Comparison of ENCODE assay signal across 8 cellular contexts in genomic region chr22:39254789-39255298, GRCh38. TPM values are rescaled to one million over a fixed set of nuclear protein-coding genes. Genes with fewer than 3 reads are reported as not detected.
A peak's percentile ranks its signal among the peaks of the same experiment; 100 is the strongest.
DNase-seq lines count a peak whose midpoint lies in the region; ATAC-seq, FAIRE-seq and TF ChIP-seq lines count a peak whose summit lies in the region.

No MANE protein-coding gene starts in this region.

- POLR2A ChIA-PET in activated CD8-positive, alpha-beta T cell treated with anti-CD3 and anti-CD28 coated beads for 36 hours (lab: Charles Lee) = interaction anchor here (0.5 to 0.9 kb wide), 2 partner anchors 16 to 380 kb away, joined by 3 read pairs; no protein-coding TSS in a partner anchor

- H3K27me3 ChIP-seq in H7 (ENCODE audit: control insufficient read depth, insufficient read depth, low read length) = no peaks in the 10 kb centered on the region; the same call in 1 of the 2 replicates

- intact Hi-C loops in activated CD8-positive, alpha-beta T cell treated with anti-CD3 and anti-CD28 coated beads for 36 hours (cut with micrococcal nuclease) = no loop called here

- peak overlapping the region; percentile 46 for H3K4me3 Mint-ChIP-seq in activated CD8-positive, alpha-beta T cell treated with anti-CD3 and anti-CD28 coated beads for 36 hours

- no peaks in the 10 kb centered on the region for H3K36me3 ChIP-seq in H7 (replicated peaks; ENCODE audit: control insufficient read depth, insufficient read depth, low read length)

- ATAC-seq in activated CD8-positive, alpha-beta T cell treated with anti-CD3 and anti-CD28 coated beads for 36 hours = peak; percentile 85
- no peak for ATAC-seq in esophagus mucosa

- H3K27ac Mint-ChIP-seq in activated CD8-positive, alpha-beta T cell treated with anti-CD3 and anti-CD28 coated beads for 36 hours = peak overlapping the region; percentile 88

- no peaks in the 10 kb centered on the region for H3K36me3 Mint-ChIP-seq in activated CD8-positive, alpha-beta T cell treated with anti-CD3 and anti-CD28 coated beads for 36 hours (ENCODE audit: low read depth)

- H3K4me3 ChIP-seq in H7 (ENCODE audit: insufficient read depth, low read depth, low read length) (no peak overlapping the region), fibroblast of villous mesenchyme (ENCODE audit: low read depth, low read length) (no peak overlapping the region)

- H3K27me3 Mint-ChIP-seq in activated CD8-positive, alpha-beta T cell treated with anti-CD3 and anti-CD28 coated beads for 36 hours = peaks cover 16% of the 10 kb centered on the region

- no peaks in the 10 kb centered on the region for H3K9me3 Mint-ChIP-seq in activated CD8-positive, alpha-beta T cell treated with anti-CD3 and anti-CD28 coated beads for 36 hours

- no peak for FAIRE-seq in D721Med (lab: Jason Lieb, UNC)

- DNase-seq in AG08395 (ENCODE audit: low spot score) (peak; percentile 72), H7 (peak; percentile 78), fibroblast of villous mesenchyme (ENCODE audit: low read depth) (peak; percentile 45), D721Med (ENCODE audit: insufficient read length, low spot score) (no peak), NCI-H2107 treated with DMSO at 0.1 percent for 48 hours (lab: John Stamatoyannopoulos, UW; ENCODE audit: unreplicated experiment) (no peak)
- peak; percentile 79 for DNase-seq in activated CD8-positive, alpha-beta T cell treated with anti-CD3 and anti-CD28 coated beads for 36 hours
- DNase-seq in stimulated activated CD8-positive, alpha-beta memory T cell treated with anti-CD3 and anti-CD28 coated beads, Interleukin-4, amount 100 ng/mL, for 24 hours (ENCODE audit: low read depth) = peak; percentile 29

- peaks cover 28% of the 10 kb centered on the region for H3K4me1 Mint-ChIP-seq in activated CD8-positive, alpha-beta T cell treated with anti-CD3 and anti-CD28 coated beads for 36 hours (ENCODE audit: low read depth)

- TF ChIP-seq CTCF in activated CD8-positive, alpha-beta T cell treated with anti-CD3 and anti-CD28 coated beads for 36 hours (IDR thresholded peaks at IDR 0.05) = no peak
- no peak for TF ChIP-seq CTCF in fibroblast of villous mesenchyme (IDR thresholded peaks at IDR 0.05; ENCODE audit: insufficient read depth, low read depth, low read length)
- TF ChIP-seq CTCF in D721Med (IDR thresholded peaks at IDR 0.05; ENCODE audit: insufficient read depth, missing control alignments) = no peak

- CTCF ChIA-PET in activated CD8-positive, alpha-beta T cell treated with anti-CD3 and anti-CD28 coated beads for 36 hours (lab: Charles Lee) = no interaction called here

RNA-seq across cellular contexts. Expression of gene PDGFB, which starts 10.1 kb away (rescaled TPM):
- 7.2 and 8.5 TPM in 2 replicates for total RNA-seq in H7 (2014; rRNA removed; shearing (Covaris generic))
- total RNA-seq in activated CD8-positive, alpha-beta T cell treated with anti-CD3 and anti-CD28 coated beads for 36 hours = 1 to 10 TPM; 1.7 to 3.0 TPM
- total RNA-seq in fibroblast of villous mesenchyme = 7.7 and 11.7 TPM in 2 replicates
- total RNA-seq in esophagus mucosa = 0.96 TPM

Comparison
In these comparisons a context has a peak if more than half of its experiments do, and no peak if none do; other contexts are left out.
1. DNase-seq: peak in AG08395 (single experiment), H7 (single experiment), activated CD8-positive, alpha-beta T cell treated with anti-CD3 and anti-CD28 coated beads for 36 hours (single experiment), fibroblast of villous mesenchyme (single experiment) and stimulated activated CD8-positive, alpha-beta memory T cell treated with anti-CD3 and anti-CD28 coated beads, Interleukin-4, amount 100 ng/mL, for 24 hours (single experiment); none in D721Med (single experiment) and NCI-H2107 treated with DMSO at 0.1 percent for 48 hours (single experiment).